In the genomic region with DNA sequence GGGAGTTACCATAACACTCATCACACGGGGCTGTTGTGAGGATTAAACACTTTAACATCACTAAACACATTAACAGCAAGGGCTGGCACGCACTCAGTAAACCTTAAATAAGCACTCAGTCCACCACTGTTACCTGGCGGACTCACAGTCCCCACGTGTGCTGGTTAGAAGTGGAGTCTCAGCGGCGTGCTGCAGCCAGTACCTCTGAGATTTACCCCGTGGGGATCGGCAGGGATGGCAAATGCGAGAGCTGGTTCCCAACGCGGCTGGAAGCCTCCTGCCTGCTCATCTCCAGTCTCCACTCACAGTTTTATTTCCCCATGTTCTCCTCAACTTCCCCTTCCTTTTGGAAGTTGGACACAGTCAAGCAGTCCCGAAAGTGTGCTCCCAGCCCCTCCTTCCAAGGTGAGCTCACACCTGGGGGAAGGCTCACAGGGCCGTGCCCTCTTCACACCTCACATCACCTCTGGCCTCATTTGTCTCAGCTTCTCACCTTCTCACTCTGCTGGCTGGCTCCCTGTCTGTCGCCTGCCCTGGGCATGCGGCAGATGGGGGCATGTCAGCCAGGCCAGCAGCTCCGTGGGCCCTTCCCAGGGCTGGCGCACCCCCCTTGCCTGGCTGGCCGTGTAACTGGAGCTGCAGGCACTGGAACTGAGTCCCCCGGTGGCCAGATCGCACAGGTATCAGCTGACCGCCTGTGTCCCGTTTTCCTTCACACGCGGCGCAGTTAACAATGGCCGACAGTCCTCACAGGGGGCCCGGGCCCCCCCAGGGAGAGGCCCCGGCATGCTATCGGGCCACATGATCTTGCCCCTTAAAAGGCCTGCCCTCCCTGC, we compare ENCODE assay signal across 20 cellular contexts.
DNase-seq lines count a peak whose midpoint lies in the region; ATAC-seq, FAIRE-seq and TF ChIP-seq lines count a peak whose summit lies in the region.
"Had no signal": no experiment of that assay in that cellular context is flagged by ENCODE, and none has a peak within 500 bp of the region (broad histone marks: within the 10 kb centered on the region; RNA-seq: fewer than 3 reads in every experiment).

No MANE protein-coding gene starts in this region.

- no peak for TF ChIP-seq CTCF in brain (conservative IDR thresholded peaks at IDR 0.05)
- no peak for TF ChIP-seq CTCF in PC-3 (conservative IDR thresholded peaks at IDR 0.05; ENCODE audit: low read depth, low read length)

- H3K4me3 Mint-ChIP-seq in brain = no peak overlapping the region
- no peak overlapping the region for H3K4me3 Mint-ChIP-seq in activated T-helper 1 cell treated with anti-CD3 and anti-CD28 coated beads, Interleukin-12 subunit alpha, Interleukin-12 subunit beta, Interleukin-2, Interleukin-4 antibody, amounts not matched to agents 30 ng/mL and 10 ng/mL and 1 ng/mL, durations not matched to agents 14 hours and 24 hours and 36 hours
- H3K4me3 Mint-ChIP-seq: H9 had no signal

- H3K36me3 Mint-ChIP-seq in brain = no peaks in the 10 kb centered on the region
- H3K36me3 Mint-ChIP-seq in activated T-helper 1 cell treated with anti-CD3 and anti-CD28 coated beads, Interleukin-12 subunit alpha, Interleukin-12 subunit beta, Interleukin-2, Interleukin-4 antibody, amounts not matched to agents 30 ng/mL and 10 ng/mL and 1 ng/mL, durations not matched to agents 14 hours and 24 hours and 36 hours (ENCODE audit: low read depth) = no peaks in the 10 kb centered on the region

- no TSS peak for BruUV-seq in PC-3 (replicated peaks; lab: Mats Ljungman, UMichigan)

- H3K27me3 Mint-ChIP-seq in brain = peaks cover 4% of the 10 kb centered on the region
- peaks cover 2% of the 10 kb centered on the region for H3K27me3 Mint-ChIP-seq in activated T-helper 1 cell treated with anti-CD3 and anti-CD28 coated beads, Interleukin-12 subunit alpha, Interleukin-12 subunit beta, Interleukin-2, Interleukin-4 antibody, amounts not matched to agents 30 ng/mL and 10 ng/mL and 1 ng/mL, durations not matched to agents 14 hours and 24 hours and 36 hours (ENCODE audit: insufficient read depth)

- intact Hi-C loops in activated T-helper 1 cell treated with anti-CD3 and anti-CD28 coated beads, Interleukin-12 subunit alpha, Interleukin-12 subunit beta, Interleukin-2, Interleukin-4 antibody, amounts not matched to agents 30 ng/mL and 10 ng/mL and 1 ng/mL, durations not matched to agents 14 hours and 24 hours and 36 hours (cut with micrococcal nuclease) = no loop called here
- intact Hi-C loops in PC-3 (cut with micrococcal nuclease) = no loop called here

- CTCF ChIA-PET in PC-3 (lab: Charles Lee) = no interaction called here

- H3K9me2 ChIP-seq in PC-3 (replicated peaks; ENCODE audit: low read length) = no peaks in the 10 kb centered on the region

- peaks cover 0 to 10% (median 0%) of the 10 kb centered on the region in 5 experiments for H3K9me3 Mint-ChIP-seq in brain
- H3K9me3 Mint-ChIP-seq in activated T-helper 1 cell treated with anti-CD3 and anti-CD28 coated beads, Interleukin-12 subunit alpha, Interleukin-12 subunit beta, Interleukin-2, Interleukin-4 antibody, amounts not matched to agents 30 ng/mL and 10 ng/mL and 1 ng/mL, durations not matched to agents 14 hours and 24 hours and 36 hours = no peaks in the 10 kb centered on the region
- H3K9me3 Mint-ChIP-seq: H9 had no signal

- no peaks in the 10 kb centered on the region for H3K9me3 ChIP-seq in PC-3 (ENCODE audit: low read length)
- H3K9me3 ChIP-seq: MG63 had no signal

- FAIRE-seq in HTR-8/SVneo (lab: Jason Lieb, UNC) = no peak
- FAIRE-seq: GM12892 had no signal

- no peak overlapping the region for H3K4me3 ChIP-seq in PC-3 (ENCODE audit: low read length)
- H3K4me3 ChIP-seq: MG63 had no signal

- peak overlapping the region in 3 of 5 experiments; percentile 52 to 98 (median 95) for H3K27ac Mint-ChIP-seq in brain
- no peak overlapping the region for H3K27ac Mint-ChIP-seq in activated T-helper 1 cell treated with anti-CD3 and anti-CD28 coated beads, Interleukin-12 subunit alpha, Interleukin-12 subunit beta, Interleukin-2, Interleukin-4 antibody, amounts not matched to agents 30 ng/mL and 10 ng/mL and 1 ng/mL, durations not matched to agents 14 hours and 24 hours and 36 hours

- ATAC-seq in GM18868 (IDR thresholded peaks at IDR 0.05; ENCODE audit: unreplicated experiment) (no peak), PC-3 (no peak)
- ATAC-seq: Panc1 had no signal

- no peaks in the 10 kb centered on the region for H3K36me3 ChIP-seq in PC-3 (ENCODE audit: low read depth, low read length)
- H3K36me3 ChIP-seq: MG63 had no signal

- no peak overlapping the region for H3K9ac ChIP-seq in PC-3 (ENCODE audit: low read length)

- no peaks in the 10 kb centered on the region for H3K79me2 ChIP-seq in PC-3 (ENCODE audit: low read length)

- no peaks in the 10 kb centered on the region for H4K20me1 ChIP-seq in PC-3 (ENCODE audit: low read length)

- no peak overlapping the region for H3K4me2 ChIP-seq in PC-3 (ENCODE audit: low read length)

- POLR2A ChIA-PET in PC-3 (lab: Charles Lee; ENCODE audit: unreplicated experiment) = no interaction called here

- H3K4me1 Mint-ChIP-seq in brain = peaks cover 90% of the 10 kb centered on the region
- H3K4me1 Mint-ChIP-seq in activated T-helper 1 cell treated with anti-CD3 and anti-CD28 coated beads, Interleukin-12 subunit alpha, Interleukin-12 subunit beta, Interleukin-2, Interleukin-4 antibody, amounts not matched to agents 30 ng/mL and 10 ng/mL and 1 ng/mL, durations not matched to agents 14 hours and 24 hours and 36 hours (ENCODE audit: low read depth) = no peaks in the 10 kb centered on the region

- H3K27me3 ChIP-seq in PC-3 (ENCODE audit: low read length) = no peaks in the 10 kb centered on the region
- H3K27me3 ChIP-seq: MG63 had no signal

- H3K4me1 ChIP-seq in PC-3 (ENCODE audit: insufficient read depth, low read length) = no peaks in the 10 kb centered on the region

- DNase-seq in G401 (ENCODE audit: low spot score) (peak; percentile 6), iPS-NIHi11 (ENCODE audit: low spot score) (peak; percentile 60), pons (ENCODE audit: low spot score) (peak; percentile 28), HTR-8/SVneo (ENCODE audit: insufficient read length, low spot score) (no peak), PC-3 (no peak)
- no peak for DNase-seq in activated T-helper 1 cell treated with anti-CD3 and anti-CD28 coated beads, Interleukin-12 subunit alpha, Interleukin-12 subunit beta, Interleukin-2, Interleukin-4 antibody, amounts not matched to agents 30 ng/mL and 10 ng/mL and 1 ng/mL, durations not matched to agents 14 hours and 24 hours and 36 hours (ENCODE audit: low spot score)
- DNase-seq: GF-D8, H9, IMR-90, Karpas-422, MG63, NCI-H187 treated with DMSO at 0.1 percent for 48 hours, NCI-H2171, NCI-H446 treated with DMSO at 0.1 percent for 48 hours, NCI-H748 treated with DMSO at 0.1 percent for 48 hours had no signal

- no peaks in the 10 kb centered on the region for H3F3A ChIP-seq in PC-3 (ENCODE audit: low read length, unreplicated experiment)

- no peak overlapping the region for H3K27ac ChIP-seq in PC-3 (ENCODE audit: low read length)
- H3K27ac ChIP-seq: C4-2B had no signal

- H2AFZ ChIP-seq in PC-3 (ENCODE audit: low read length) = no peak overlapping the region

- in situ Hi-C loops in G401 (cut with HindIII; ENCODE audit: low sequenced_read_pairs) = no loop called here

Comparison
In these comparisons a context has a peak if more than half of its experiments do, and no peak if none do; other contexts are left out.
1. DNase-seq: peak in G401 (single experiment), iPS-NIHi11 (single experiment) and pons (single experiment); none in activated T-helper 1 cell treated with anti-CD3 and anti-CD28 coated beads, Interleukin-12 subunit alpha, Interleukin-12 subunit beta, Interleukin-2, Interleukin-4 antibody, amounts not matched to agents 30 ng/mL and 10 ng/mL and 1 ng/mL, durations not matched to agents 14 hours and 24 hours and 36 hours (single experiment), HTR-8/SVneo (single experiment) and PC-3 (single experiment).